In genomic region chrX:120603707-120604358, GRCh38 we compare ENCODE assay signal across 8 cellular contexts. TPM values are rescaled to one million over a fixed set of nuclear protein-coding genes. Genes with fewer than 3 reads are reported as not detected.
DNase-seq lines count a peak whose midpoint lies in the region; ATAC-seq and TF ChIP-seq lines count a peak whose summit lies in the region.

TSS of gene MCTS1 (plus strand) at chrX:120604101. CDS start at chrX:120604237, 136 bp downstream.

- H3K4me1 ChIP-seq in osteoblast (ENCODE audit: insufficient read depth, low read length) (no peaks in the 10 kb centered on the region), thoracic aorta (ENCODE audit: control insufficient read depth in 1 of 2, low read depth in 2 of 2) (peaks cover 2 to 3% of the 10 kb centered on the region in 2 donors)

- H3K9me3 Mint-ChIP-seq in HFFc6 (no peaks in the 10 kb centered on the region), glutamatergic neuron (ENCODE audit: unreplicated experiment) (no peaks in the 10 kb centered on the region)
- H3K9me3 Mint-ChIP-seq in activated naive CD8-positive, alpha-beta T cell treated with anti-CD3 and anti-CD28 coated beads for 36 hours, result no peaks in the 10 kb centered on the region

- H3K36me3 ChIP-seq in GM06990 (ENCODE audit: control insufficient read depth, insufficient read depth, low read length) (no peaks in the 10 kb centered on the region; the same call in 1 of the 2 replicates), osteoblast (ENCODE audit: insufficient read depth, low read length) (peaks cover 6% of the 10 kb centered on the region), thoracic aorta (no peaks in the 10 kb centered on the region)

- peak within 1 kb of the TSS; percentile 87 for H3K27ac ChIP-seq in osteoblast (ENCODE audit: low read depth, low read length)
- peak within 1 kb of the TSS; percentile 85 to 91 for H3K27ac ChIP-seq in thoracic aorta

- DNase-seq in GM06990 (ENCODE audit: extremely low read depth, insufficient read length) (peak; percentile 79), HFFc6 (peak; percentile 94), NCI-H1048 (lab: John Stamatoyannopoulos, UW) (peak; percentile 59), SKM-1 (lab: John Stamatoyannopoulos, UW; ENCODE audit: unreplicated experiment) (peak; percentile 77), glutamatergic neuron (peak; percentile 71), osteoblast (ENCODE audit: insufficient read length, low spot score, missing footprints) (peak; percentile 55), thoracic aorta (ENCODE audit: low spot score) (peak; percentile 47)
- peak; percentile 77 for DNase-seq in activated naive CD8-positive, alpha-beta T cell treated with anti-CD3 and anti-CD28 coated beads for 36 hours

- peak within 1 kb of the TSS; percentile 60 for H2AFZ ChIP-seq in osteoblast (ENCODE audit: low read length)

- peak; percentile 97 for ATAC-seq in thoracic aorta (ENCODE audit: insufficient number of reproducible peaks, low FRiP score, low read depth)

- H3K27me3 Mint-ChIP-seq in HFFc6 (ENCODE audit: insufficient read depth) (peaks cover 2% of the 10 kb centered on the region; the same call in 1 of the 2 replicates), glutamatergic neuron (ENCODE audit: unreplicated experiment) (peaks cover 5% of the 10 kb centered on the region)
- no peaks in the 10 kb centered on the region for H3K27me3 Mint-ChIP-seq in activated naive CD8-positive, alpha-beta T cell treated with anti-CD3 and anti-CD28 coated beads for 36 hours

- no peak for TF ChIP-seq CTCF in GM06990 (IDR thresholded peaks at IDR 0.05; ENCODE audit: insufficient read depth, low read length, poor library complexity, severe bottlenecking)
- no peak for TF ChIP-seq CTCF in HFFc6 (IDR thresholded peaks at IDR 0.05)
- TF ChIP-seq CTCF in glutamatergic neuron (IDR thresholded peaks at IDR 0.05; ENCODE audit: partially characterized antibody, unreplicated experiment), result no peak
- TF ChIP-seq CTCF in osteoblast (IDR thresholded peaks at IDR 0.05; ENCODE audit: extremely low read depth, low read depth, low read length), result no peak
- no peak for TF ChIP-seq CTCF in thoracic aorta (IDR thresholded peaks at IDR 0.05)

- H3K9me3 ChIP-seq in osteoblast (ENCODE audit: low read depth, low read length) (no peaks in the 10 kb centered on the region), thoracic aorta (no peaks in the 10 kb centered on the region)

- peak within 1 kb of the TSS; percentile 82 for H3K4me2 ChIP-seq in osteoblast (ENCODE audit: insufficient read depth, low read length)

- H3K4me1 Mint-ChIP-seq in HFFc6 (ENCODE audit: low read depth) (peaks cover 12% of the 10 kb centered on the region; the same call in 1 of the 2 replicates), glutamatergic neuron (ENCODE audit: low read depth, unreplicated experiment) (no peaks in the 10 kb centered on the region)
- no peaks in the 10 kb centered on the region for H3K4me1 Mint-ChIP-seq in activated naive CD8-positive, alpha-beta T cell treated with anti-CD3 and anti-CD28 coated beads for 36 hours

- H3K4me3 ChIP-seq in GM06990 (replicated peaks; ENCODE audit: low read depth, low read length) (peak within 1 kb of the TSS; percentile 78), osteoblast (ENCODE audit: insufficient read depth, low read length) (peak within 1 kb of the TSS; percentile 75), thoracic aorta (peak within 1 kb of the TSS; percentile 80)

- H3K27ac Mint-ChIP-seq in HFFc6 (peak within 1 kb of the TSS; percentile 99), glutamatergic neuron (ENCODE audit: unreplicated experiment) (peak within 1 kb of the TSS; percentile 98)
- peak within 1 kb of the TSS; percentile 98 for H3K27ac Mint-ChIP-seq in activated naive CD8-positive, alpha-beta T cell treated with anti-CD3 and anti-CD28 coated beads for 36 hours

- H4K20me1 ChIP-seq in osteoblast (ENCODE audit: insufficient read depth, low read length), result no peaks in the 10 kb centered on the region

- peak within 1 kb of the TSS; percentile 96 for H3K4me3 Mint-ChIP-seq in HFFc6
- H3K4me3 Mint-ChIP-seq in activated naive CD8-positive, alpha-beta T cell treated with anti-CD3 and anti-CD28 coated beads for 36 hours, result peak within 1 kb of the TSS; percentile 96
- peak within 1 kb of the TSS; percentile 95 for H3K4me3 Mint-ChIP-seq in glutamatergic neuron (ENCODE audit: unreplicated experiment)

- peaks cover 27% of the 10 kb centered on the region for H3K79me2 ChIP-seq in osteoblast (ENCODE audit: insufficient read depth, low read length)

- H3K27me3 ChIP-seq in GM06990 (replicated peaks; ENCODE audit: control insufficient read depth, insufficient read depth, low read length) (no peaks in the 10 kb centered on the region), osteoblast (ENCODE audit: insufficient read depth, low read length) (peaks cover 2% of the 10 kb centered on the region), thoracic aorta (replicated peaks; ENCODE audit: insufficient read depth) (no peaks in the 10 kb centered on the region)

- H3K36me3 Mint-ChIP-seq in HFFc6 (ENCODE audit: low read depth) (no peaks in the 10 kb centered on the region), glutamatergic neuron (ENCODE audit: unreplicated experiment) (no peaks in the 10 kb centered on the region)
- H3K36me3 Mint-ChIP-seq in activated naive CD8-positive, alpha-beta T cell treated with anti-CD3 and anti-CD28 coated beads for 36 hours, result peaks cover 5% of the 10 kb centered on the region

RNA-seq across cellular contexts. Expression of gene MCTS1, which starts in this region (rescaled TPM):
- total RNA-seq in HFFc6 (2021; fragmentation: NEBNext Ultra II Directional; extraction: Animal tissue kit (Norgen Biotek cat#: 25700)), result 10 to 100 TPM; 57.2 to 71.7 (median 64.7) TPM
- 10 to 100 TPM; 73.8 to 75.4 TPM for total RNA-seq in activated naive CD8-positive, alpha-beta T cell treated with anti-CD3 and anti-CD28 coated beads for 36 hours
- total RNA-seq in glutamatergic neuron (ENCODE audit: unreplicated experiment), result 54.9 TPM
- 29.3 and 38.9 TPM in 2 replicates for total RNA-seq in osteoblast
- 10 to 100 TPM; 19.2 to 19.5 TPM for total RNA-seq in thoracic aorta

Comparison
In these comparisons a context has a peak if more than half of its experiments do, and no peak if none do; other contexts are left out.
1. Peak in every context shown above with its lines: DNase-seq, ATAC-seq, H3K4me3 ChIP-seq and H3K27ac ChIP-seq.